ENCODE assay signal across 9 cellular contexts in genomic region chr17:63442549-63443035, GRCh38. TPM values are rescaled to one million over a fixed set of nuclear protein-coding genes. Genes with fewer than 3 reads are reported as not detected.
DNase-seq lines count a peak whose midpoint lies in the region; ATAC-seq and TF ChIP-seq lines count a peak whose summit lies in the region.
"Had no signal": no experiment of that assay in that cellular context is flagged by ENCODE, and none has a peak within 500 bp of the region (broad histone marks: within the 10 kb centered on the region; RNA-seq: fewer than 3 reads in every experiment).

No MANE protein-coding gene starts in this region.

- H3K4me3 ChIP-seq in DND-41 (ENCODE audit: low read depth in 1 of 2, low read length in 2 of 2) (no peak overlapping the region), HEK293 (ENCODE audit: low read depth, low read length) (no peak overlapping the region), mesendoderm (ENCODE audit: low read length) (no peak overlapping the region), prostate gland (no peak overlapping the region)

- no peak overlapping the region for H3K27ac ChIP-seq in DND-41 (ENCODE audit: low read length)
- H3K27ac ChIP-seq in HEK293 (ENCODE audit: extremely low read depth, low read depth, low read length) = no peak overlapping the region
- H3K27ac ChIP-seq in mesendoderm (ENCODE audit: low read depth, low read length) = no peak overlapping the region
- H3K27ac ChIP-seq in prostate gland = no peak overlapping the region

- H3K27me3 ChIP-seq in DND-41 (ENCODE audit: insufficient read depth, low read length, poor library complexity) = no peaks in the 10 kb centered on the region
- H3K27me3 ChIP-seq in mesendoderm (ENCODE audit: insufficient read depth, low read length, poor library complexity) = no peaks in the 10 kb centered on the region
- H3K27me3 ChIP-seq in prostate gland (replicated peaks; ENCODE audit: insufficient read depth) = no peaks in the 10 kb centered on the region

- no peak overlapping the region for H3K4ac ChIP-seq in mesendoderm (ENCODE audit: low read depth, low read length)

- POLR2A ChIA-PET in HEK293 (lab: Yijun Ruan, JAX) = no interaction called here
- POLR2A ChIA-PET in activated CD8-positive, alpha-beta T cell treated with anti-CD3 and anti-CD28 coated beads for 36 hours (lab: Charles Lee) = interaction anchor here (1.0 to 1.5 kb wide), 2 partner anchors 7 to 12 kb away, joined by 3 to 4 read pairs; no protein-coding TSS in a partner anchor

- ATAC-seq in DND-41 (ENCODE audit: insufficient read depth, low read depth) = no peak
- ATAC-seq in activated CD8-positive, alpha-beta T cell treated with anti-CD3 and anti-CD28 coated beads for 36 hours = peak; percentile 17

- H4K5ac ChIP-seq in mesendoderm (ENCODE audit: low read length) = no peak overlapping the region

- TF ChIP-seq CTCF in DND-41 (IDR thresholded peaks at IDR 0.05; ENCODE audit: borderline replicate concordance, extremely low read depth, low read length, poor library complexity, severe bottlenecking) = peak; percentile 31
- peak; percentile 66 for TF ChIP-seq CTCF in HEK293 (tag by site-specific recombination; IDR thresholded peaks at IDR 0.05)
- TF ChIP-seq CTCF in activated CD8-positive, alpha-beta T cell treated with anti-CD3 and anti-CD28 coated beads for 36 hours (IDR thresholded peaks at IDR 0.05) = no peak
- no peak for TF ChIP-seq CTCF in prostate gland (IDR thresholded peaks at IDR 0.05)

- no peak overlapping the region for H3K27ac Mint-ChIP-seq in activated CD8-positive, alpha-beta T cell treated with anti-CD3 and anti-CD28 coated beads for 36 hours

- H3K79me2 ChIP-seq in DND-41 (ENCODE audit: insufficient read depth, low read length) (no peaks in the 10 kb centered on the region), mesendoderm (ENCODE audit: control insufficient read depth, insufficient read depth, low read length) (no peaks in the 10 kb centered on the region)

- no peak overlapping the region for H2BK15ac ChIP-seq in mesendoderm (replicated peaks; ENCODE audit: low read depth)

- intact Hi-C loops in activated CD8-positive, alpha-beta T cell treated with anti-CD3 and anti-CD28 coated beads for 36 hours (cut with micrococcal nuclease) = loop anchor here (5.0 kb wide), 1 partner anchor 170 kb away; no protein-coding TSS in a partner anchor
- intact Hi-C loops in prostate gland (cut with DNase I) = no loop called here

- H3K79me1 ChIP-seq in mesendoderm (ENCODE audit: low read length) = peaks cover 4% of the 10 kb centered on the region

- peaks cover 29% of the 10 kb centered on the region for H3K4me1 Mint-ChIP-seq in activated CD8-positive, alpha-beta T cell treated with anti-CD3 and anti-CD28 coated beads for 36 hours (ENCODE audit: low read depth)

- H4K8ac ChIP-seq in mesendoderm (ENCODE audit: low read depth, low read length) = no peak overlapping the region

- no peak for TF ChIP-seq POLR2A in prostate gland (IDR thresholded peaks at IDR 0.05)

- H3K9me3 ChIP-seq in DND-41 (ENCODE audit: insufficient read depth, low read length, severe bottlenecking) (no peaks in the 10 kb centered on the region), HEK293 (ENCODE audit: control insufficient read depth, insufficient read depth, low read depth, low read length) (no peaks in the 10 kb centered on the region), prostate gland (no peaks in the 10 kb centered on the region)

- CTCF ChIA-PET in HEK293 (lab: Yijun Ruan, JAX) = interaction anchor here (0.7 to 4.9 kb wide), 11 partner anchors 9 to 857 kb away, joined by 3 to 35 read pairs (median 5); partner anchors contain the start of gene ACE
- CTCF ChIA-PET in activated CD8-positive, alpha-beta T cell treated with anti-CD3 and anti-CD28 coated beads for 36 hours (lab: Charles Lee) = interaction anchor here (0.9 to 6.5 kb wide), 3 partner anchors 13 to 169 kb away, joined by 3 to 58 read pairs (median 12); partner anchors contain the start of gene ACE

- DNase-seq in DND-41 = no peak
- peak; percentile 30 for DNase-seq in activated CD8-positive, alpha-beta T cell treated with anti-CD3 and anti-CD28 coated beads for 36 hours
- DNase-seq in mesendoderm = peak; percentile 74
- DNase-seq in prostate gland (ENCODE audit: low spot score) = no peak
- DNase-seq in AG20443 (ENCODE audit: low spot score) = no peak
- no peak for DNase-seq in activated gamma-delta T cell treated with Interleukin-2 at 50 U/mL for 16 hours
- DNase-seq in NCI-H1436 treated with DMSO at 0.1 percent for 48 hours (lab: John Stamatoyannopoulos, UW) = no peak
- DNase-seq: NCI-H1436 had no signal

- H2AFZ ChIP-seq in DND-41 (ENCODE audit: low read depth, low read length) = no peak overlapping the region

- no peaks in the 10 kb centered on the region for H3K27me3 Mint-ChIP-seq in activated CD8-positive, alpha-beta T cell treated with anti-CD3 and anti-CD28 coated beads for 36 hours

- no peaks in the 10 kb centered on the region for H3K36me3 Mint-ChIP-seq in activated CD8-positive, alpha-beta T cell treated with anti-CD3 and anti-CD28 coated beads for 36 hours (ENCODE audit: low read depth)

- no peaks in the 10 kb centered on the region for H3K9me3 Mint-ChIP-seq in activated CD8-positive, alpha-beta T cell treated with anti-CD3 and anti-CD28 coated beads for 36 hours

- no CpG with 5 or more reads among the region's 11 CpGs for WGBS in mesendoderm (ENCODE audit: extremely low coverage, insufficient coverage, low lambda C conversion rate)
- 79% methylated on average over 11 of the region's 11 CpGs for WGBS in prostate gland

- H2BK5ac ChIP-seq in mesendoderm (ENCODE audit: low read length) = no peak overlapping the region

- H3K23ac ChIP-seq in mesendoderm (ENCODE audit: low read length) = no peak overlapping the region

- H3K18ac ChIP-seq in mesendoderm (ENCODE audit: low read length) = no peak overlapping the region

- no peak overlapping the region for H2BK120ac ChIP-seq in mesendoderm (ENCODE audit: low read depth, low read length)

- no peak overlapping the region for H3K4me3 Mint-ChIP-seq in activated CD8-positive, alpha-beta T cell treated with anti-CD3 and anti-CD28 coated beads for 36 hours

- H3K9ac ChIP-seq in DND-41 (ENCODE audit: low read depth, low read length) = no peak overlapping the region
- H3K9ac ChIP-seq in mesendoderm (ENCODE audit: low read length) = no peak overlapping the region

- H3K4me2 ChIP-seq in DND-41 (ENCODE audit: insufficient read depth, low read length) = no peak overlapping the region
- no peak overlapping the region for H3K4me2 ChIP-seq in mesendoderm (ENCODE audit: low read length)

- no peak overlapping the region for H3K56ac ChIP-seq in mesendoderm (ENCODE audit: low read length)

- H3K4me1 ChIP-seq in DND-41 (ENCODE audit: insufficient read depth, low read length) (peaks cover 7% of the 10 kb centered on the region), HEK293 (ENCODE audit: control insufficient read depth, insufficient read depth, low read length) (0 out of 2 replicates have a peak, but pooled peaks cover 2% of the 10 kb centered on the region), mesendoderm (ENCODE audit: control insufficient read depth, low read depth, low read length) (peaks cover 6% of the 10 kb centered on the region), prostate gland (replicated peaks) (peaks cover 9% of the 10 kb centered on the region)

- H4K20me1 ChIP-seq in DND-41 (ENCODE audit: insufficient read depth, low read length) = no peaks in the 10 kb centered on the region

- H3K36me3 ChIP-seq in DND-41 (ENCODE audit: insufficient read depth, low read length) (no peaks in the 10 kb centered on the region), HEK293 (ENCODE audit: control insufficient read depth in 2 of 2, insufficient read depth in 1 of 2, low read length in 2 of 2) (no peaks in the 10 kb centered on the region), mesendoderm (ENCODE audit: control insufficient read depth, insufficient read depth, low read length) (no peaks in the 10 kb centered on the region), prostate gland (no peaks in the 10 kb centered on the region)

- H2AK5ac ChIP-seq in mesendoderm (ENCODE audit: low read length) = no peak overlapping the region

TF ChIP-seq in HEK293, 187 proteins besides CTCF, POLR2A, EP300 and RAD21:
- TF ChIP-seq ZFHX2 (tag by site-specific recombination; conservative IDR thresholded peaks at IDR 0.05) (peak; percentile 51), ZFP37 (tag by site-specific recombination; IDR thresholded peaks at IDR 0.05) (no peak)
TF ChIP-seq in HEK293: peak in this region for 1.

RNA-seq across cellular contexts. Expression of gene CYB561, which starts 3.5 kb away (rescaled TPM):
- 1 to 10 TPM; 1.5 to 2.2 TPM for total RNA-seq in activated CD8-positive, alpha-beta T cell treated with anti-CD3 and anti-CD28 coated beads for 36 hours
- 25.0 TPM for polyA plus RNA-seq in mesendoderm (2013, experiment 1 of 2)
- polyA plus RNA-seq in mesendoderm (2013, experiment 2 of 2) = 24.4 TPM
- total RNA-seq in prostate gland = 100 to 1,000 TPM in 1 of 2 donors, 10 to 100 TPM in 1; 76.9 to 170 TPM

RNA-seq across cellular contexts. Expression of gene ACE, which starts 34.3 kb away (rescaled TPM):
- under 1 TPM; 0.36 to 0.51 TPM for total RNA-seq in activated CD8-positive, alpha-beta T cell treated with anti-CD3 and anti-CD28 coated beads for 36 hours
- polyA plus RNA-seq in mesendoderm (2013, experiment 1 of 2) = 1.1 TPM
- 1.2 TPM for polyA plus RNA-seq in mesendoderm (2013, experiment 2 of 2)
- 10 to 100 TPM; 42.8 to 54.6 TPM for total RNA-seq in prostate gland

Comparison
In these comparisons a context has a peak if more than half of its experiments do, and no peak if none do; other contexts are left out.
1. DNase-seq: peak in activated CD8-positive, alpha-beta T cell treated with anti-CD3 and anti-CD28 coated beads for 36 hours (single experiment) and mesendoderm (single experiment); none in DND-41 (single experiment), prostate gland (single experiment), AG20443 (single experiment), activated gamma-delta T cell treated with Interleukin-2 at 50 U/mL for 16 hours (single experiment) and NCI-H1436 treated with DMSO at 0.1 percent for 48 hours (single experiment).
2. CTCF ChIP-seq: peak in DND-41 (single experiment) and HEK293 (single experiment); none in activated CD8-positive, alpha-beta T cell treated with anti-CD3 and anti-CD28 coated beads for 36 hours (single experiment) and prostate gland (0 of 4).
3. RNA of gene CYB561, which starts 3.5 kb away (total RNA-seq): 76.9 to 170 TPM in prostate gland; 1.5 to 2.2 TPM in activated CD8-positive, alpha-beta T cell treated with anti-CD3 and anti-CD28 coated beads for 36 hours; every median in the first group is over 10 times any median in the second.
4. RNA of gene ACE, which starts 34.3 kb away (total RNA-seq): 42.8 to 54.6 TPM in prostate gland; 0.36 to 0.51 TPM in activated CD8-positive, alpha-beta T cell treated with anti-CD3 and anti-CD28 coated beads for 36 hours; every median in the first group is over 10 times any median in the second.